In the genomic region with DNA sequence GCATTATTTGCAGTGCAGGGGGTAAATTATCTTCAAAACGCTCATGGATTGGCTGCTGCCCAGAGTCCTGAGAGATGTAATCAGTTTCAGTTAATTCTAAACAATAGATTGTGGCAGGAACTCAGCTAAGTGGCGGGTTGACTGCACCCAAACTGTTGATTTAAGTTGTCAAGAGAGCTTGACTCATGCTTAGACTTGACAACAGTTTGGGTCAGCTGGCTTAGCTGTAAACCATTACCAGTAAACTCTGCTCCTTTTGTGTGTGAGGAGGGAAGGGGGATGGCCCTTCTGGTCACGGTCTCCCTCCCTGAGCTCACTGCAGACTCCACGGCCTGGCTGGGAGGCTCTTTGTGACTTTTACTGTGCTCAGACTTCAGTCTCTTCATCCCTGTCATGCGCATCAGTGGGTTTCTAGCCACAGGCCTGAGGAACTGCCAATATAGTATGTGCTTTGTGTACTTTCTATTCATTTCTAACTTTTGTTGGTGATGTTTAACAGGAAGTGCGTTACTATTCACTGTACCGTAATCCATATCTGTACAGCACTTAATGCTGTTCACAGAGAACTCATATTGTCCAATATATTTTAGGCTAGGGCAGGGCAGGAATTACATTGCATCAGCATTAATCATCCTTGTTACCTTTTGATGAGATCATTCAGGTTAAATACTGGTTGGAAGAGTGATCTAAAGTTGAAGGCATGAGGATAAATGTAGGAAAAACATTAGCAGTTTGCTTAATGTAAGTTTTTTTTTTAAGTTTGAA, we compare ENCODE assay signal across 9 cellular contexts.
DNase-seq lines count a peak whose midpoint lies in the region; ATAC-seq, FAIRE-seq and TF ChIP-seq lines count a peak whose summit lies in the region.
"Had no signal": no experiment of that assay in that cellular context is flagged by ENCODE, and none has a peak within 500 bp of the region (broad histone marks: within the 10 kb centered on the region; RNA-seq: fewer than 3 reads in every experiment).

No MANE protein-coding gene starts in this region.

- peak; percentile 92 for ATAC-seq in HG02981 (IDR thresholded peaks at IDR 0.05; ENCODE audit: unreplicated experiment)
- ATAC-seq in foreskin keratinocyte: peak; percentile 92

- H3K27me3 ChIP-seq in foreskin keratinocyte (no peaks in the 10 kb centered on the region), transverse colon (no peaks in the 10 kb centered on the region), tibial nerve (no peaks in the 10 kb centered on the region)
- H3K27me3 ChIP-seq: neutrophil had no signal

- TF ChIP-seq POLR2A in GM18951 (IDR thresholded peaks at IDR 0.05; ENCODE audit: extremely low read depth, insufficient read depth, insufficient read length) (peak; percentile 33), transverse colon (IDR thresholded peaks at IDR 0.05) (no peak), tibial nerve (IDR thresholded peaks at IDR 0.05) (no peak)

- in situ Hi-C loops in GM18951 (cut with MboI; ENCODE audit: low sequenced_read_pairs, unreplicated experiment) (no loop called here), transverse colon (cut with MboI; ENCODE audit: low pct_ligation_motif_present in 1 of 4, low pct_unique_long_range_greater_than_20kb in 1 of 4, low sequenced_read_pairs in 3 of 4) (no loop called here)

- 63 to 64% methylated on average over 5 to 7 of the region's 7 CpGs for WGBS in transverse colon (ENCODE audit: low coverage in 1 of 2), 2 donors
- 63 to 65% methylated on average over 7 of the region's 7 CpGs for WGBS in tibial nerve, 2 donors

- intact Hi-C loops in transverse colon (cut with DNase I; ENCODE audit: low total_unique reads): no loop called here

- no peak for FAIRE-seq in urothelium cell line (lab: Jason Lieb, UNC)

- peak; percentile 96 for DNase-seq in NCI-H345 (lab: John Stamatoyannopoulos, UW)
- DNase-seq in foreskin keratinocyte: peak; percentile 97 to 98
- DNase-seq in urothelium cell line (ENCODE audit: low spot score): peak; percentile 56
- DNase-seq in NCI-H82 treated with DMSO at 0.1 percent for 48 hours (lab: John Stamatoyannopoulos, UW; ENCODE audit: unreplicated experiment): no peak
- no peak for DNase-seq in transverse colon
- no peak for DNase-seq in tibial nerve (ENCODE audit: low spot score in 2 of 2)

- H3K4me3 ChIP-seq in transverse colon (no peak overlapping the region), tibial nerve (no peak overlapping the region)

- H3K9me3 ChIP-seq in transverse colon: no peaks in the 10 kb centered on the region
- H3K9me3 ChIP-seq in tibial nerve: no peaks in the 10 kb centered on the region
- H3K9me3 ChIP-seq: neutrophil had no signal

- TF ChIP-seq EP300 in transverse colon (IDR thresholded peaks at IDR 0.05; ENCODE audit: low read depth) (no peak), tibial nerve (IDR thresholded peaks at IDR 0.05) (no peak)

- H3K4me1 ChIP-seq in foreskin keratinocyte (peaks cover 44% of the 10 kb centered on the region), transverse colon (peaks cover 0 to 8% (median 0%) of the 10 kb centered on the region in 4 donors), tibial nerve (no peaks in the 10 kb centered on the region)

- no peak for TF ChIP-seq CTCF in foreskin keratinocyte (conservative IDR thresholded peaks at IDR 0.05)
- TF ChIP-seq CTCF in transverse colon (IDR thresholded peaks at IDR 0.05): no peak
- no peak for TF ChIP-seq CTCF in tibial nerve (IDR thresholded peaks at IDR 0.05)

- H3K27ac ChIP-seq in foreskin keratinocyte (peak overlapping the region; percentile 91), transverse colon (peak overlapping the region in 1 of 4 donors; percentile 57), tibial nerve (no peak overlapping the region)
- H3K27ac ChIP-seq: neutrophil had no signal

- no peaks in the 10 kb centered on the region for H3K36me3 ChIP-seq in transverse colon
- peaks cover 0 to 8% (median 0%) of the 10 kb centered on the region in 3 donors for H3K36me3 ChIP-seq in tibial nerve
- H3K36me3 ChIP-seq: neutrophil had no signal

Comparison
In these comparisons a context has a peak if more than half of its experiments do, and no peak if none do; other contexts are left out.
1. DNase-seq: peak in NCI-H345 (single experiment), foreskin keratinocyte (2 of 2) and urothelium cell line (single experiment); none in NCI-H82 treated with DMSO at 0.1 percent for 48 hours (single experiment), transverse colon (single experiment) and tibial nerve (0 of 2).